ENCODE assay signal across 23 cellular contexts in genomic region chr6:132733814-132734213, GRCh38. TPM values are rescaled to one million over a fixed set of nuclear protein-coding genes. Genes with fewer than 3 reads are reported as not detected.
"Had no signal": no experiment of that assay in that cellular context is flagged by ENCODE, and none has a peak within 500 bp of the region (broad histone marks: within the 10 kb centered on the region; RNA-seq: fewer than 3 reads in every experiment).

No MANE protein-coding gene starts in this region.

- H3K27ac Mint-ChIP-seq: activated naive CD4-positive, alpha-beta T cell treated with anti-CD3 and anti-CD28 coated beads, Interleukin-2, amount 50 U/mL, for 72 hours; activated T-helper 1 cell treated with anti-CD3 and anti-CD28 coated beads, Interleukin-12 subunit alpha, Interleukin-12 subunit beta, Interleukin-2, Interleukin-4 antibody, amounts not matched to agents 30 ng/mL and 10 ng/mL and 1 ng/mL, durations not matched to agents 14 hours and 24 hours and 36 hours; effector memory CD8-positive, alpha-beta T cell; stimulated activated effector memory CD8-positive, alpha-beta T cell treated with anti-CD3 and anti-CD28 coated beads, Interleukin-12 subunit alpha, Interleukin-12 subunit beta, amount 100 ng/mL, for 72 hours; type B pancreatic cell had no signal

- H3K9me3 Mint-ChIP-seq: type B pancreatic cell had no signal

- FAIRE-seq: pancreas had no signal

- H3K27me3 ChIP-seq: pancreas, testis had no signal

- DNase-seq: activated CD4-positive, alpha-beta T cell treated with anti-CD3 and anti-CD28 coated beads, Interleukin-2, amount 50 U/mL, for 1 hour; activated gamma-delta T cell treated with Interleukin-2 at 50 U/mL for 16 hours; amygdala; dermis blood vessel endothelial cell; effector memory CD8-positive, alpha-beta T cell; left colon; mucosa of descending colon; naive thymus-derived CD8-positive, alpha-beta T cell; pancreas; stimulated activated CD4-positive, alpha-beta T cell treated with anti-CD3 and anti-CD28 coated beads, Interleukin-4, amount 100 ng/mL, for 24 hours; T-helper 1 cell; T-helper 9 cell; testis had no signal

- H3K27me3 Mint-ChIP-seq: type B pancreatic cell had no signal

- H3K36me3 ChIP-seq: pancreas had no signal

- H3K9me3 ChIP-seq: mucosa of descending colon, pancreas, testis had no signal

- H3K4me3 ChIP-seq: mucosa of descending colon, pancreas, smooth muscle cell, testis had no signal

- H3K27ac ChIP-seq: testis had no signal

- H3K4me3 Mint-ChIP-seq: activated T-helper 1 cell treated with anti-CD3 and anti-CD28 coated beads, Interleukin-12 subunit alpha, Interleukin-12 subunit beta, Interleukin-2, Interleukin-4 antibody, amounts not matched to agents 30 ng/mL and 10 ng/mL and 1 ng/mL, durations not matched to agents 14 hours and 24 hours and 36 hours; effector memory CD8-positive, alpha-beta T cell; naive thymus-derived CD8-positive, alpha-beta T cell; stimulated activated effector memory CD8-positive, alpha-beta T cell treated with anti-CD3 and anti-CD28 coated beads, Interleukin-12 subunit alpha, Interleukin-12 subunit beta, amount 100 ng/mL, for 72 hours; type B pancreatic cell had no signal

- H3K36me3 Mint-ChIP-seq: stimulated activated effector memory CD8-positive, alpha-beta T cell treated with anti-CD3 and anti-CD28 coated beads, Interleukin-12 subunit alpha, Interleukin-12 subunit beta, amount 100 ng/mL, for 72 hours; type B pancreatic cell had no signal

- H3K4me1 ChIP-seq: testis had no signal

- ATAC-seq: activated CD4-positive, CD25-positive, alpha-beta regulatory T cell treated with anti-CD3 and anti-CD28 coated beads, Interleukin-2, amount 50 U/mL, for 24 hours; activated naive CD4-positive, alpha-beta T cell treated with anti-CD3 and anti-CD28 coated beads, Interleukin-2, amount 50 U/mL, for 72 hours; effector memory CD8-positive, alpha-beta T cell; left colon; mucosa of descending colon; naive thymus-derived CD8-positive, alpha-beta T cell; sciatic nerve; stimulated activated effector memory CD8-positive, alpha-beta T cell treated with anti-CD3 and anti-CD28 coated beads, Interleukin-12 subunit alpha, Interleukin-12 subunit beta, amount 100 ng/mL, for 72 hours had no signal

RNA-seq across cellular contexts. Expression of gene VNN1, which starts 20.0 kb away (rescaled TPM):
- total RNA-seq: activated CD8-positive, alpha-beta memory T cell treated with anti-CD3 and anti-CD28 coated beads for 36 hours; activated naive CD4-positive, alpha-beta T cell treated with anti-CD3 and anti-CD28 coated beads, Interleukin-2, amount 50 U/mL, for 72 hours; activated T-helper 1 cell treated with anti-CD3 and anti-CD28 coated beads, Interleukin-12 subunit alpha, Interleukin-12 subunit beta, Interleukin-2, Interleukin-4 antibody, amounts not matched to agents 30 ng/mL and 10 ng/mL and 1 ng/mL, durations not matched to agents 14 hours and 24 hours and 36 hours; dermis blood vessel endothelial cell; naive thymus-derived CD8-positive, alpha-beta T cell; pulmonary artery endothelial cell had no signal
- polyA plus RNA-seq: naive thymus-derived CD8-positive, alpha-beta T cell had no signal

RNA-seq across cellular contexts. Expression of gene VNN2, which starts 23.9 kb away (rescaled TPM):
- total RNA-seq: dermis blood vessel endothelial cell, fibroblast of villous mesenchyme, pulmonary artery endothelial cell, smooth muscle cell had no signal
- polyA plus RNA-seq: smooth muscle cell had no signal
